In genomic region chr6:43695078-43695966, GRCh38 we compare ENCODE assay signal across 10 cellular contexts. TPM values are rescaled to one million over a fixed set of nuclear protein-coding genes. Genes with fewer than 3 reads are reported as not detected.
A peak's percentile ranks its signal among the peaks of the same experiment; 100 is the strongest.
DNase-seq lines count a peak whose midpoint lies in the region; ATAC-seq and TF ChIP-seq lines count a peak whose summit lies in the region.
"Had no signal": no experiment of that assay in that cellular context is flagged by ENCODE, and none has a peak within 500 bp of the region (broad histone marks: within the 10 kb centered on the region; RNA-seq: fewer than 3 reads in every experiment).

No MANE protein-coding gene starts in this region.

- H3K36me3 ChIP-seq in right atrium auricular region = no peaks in the 10 kb centered on the region
- no peaks in the 10 kb centered on the region for H3K36me3 ChIP-seq in WERI-Rb-1
- H3K36me3 ChIP-seq in lung (ENCODE audit: control insufficient read depth in 2 of 2, insufficient read depth in 2 of 2, low read length in 2 of 2) = no peaks in the 10 kb centered on the region
- H3K36me3 ChIP-seq in urinary bladder (ENCODE audit: insufficient read depth) = no peaks in the 10 kb centered on the region

- no peaks in the 10 kb centered on the region for H3K4me1 Mint-ChIP-seq in activated naive CD8-positive, alpha-beta T cell treated with anti-CD3 and anti-CD28 coated beads for 36 hours

- no peaks in the 10 kb centered on the region for H3K36me3 Mint-ChIP-seq in activated naive CD8-positive, alpha-beta T cell treated with anti-CD3 and anti-CD28 coated beads for 36 hours

- ATAC-seq in Right ventricle myocardium inferior (peak; percentile 71), lung (ENCODE audit: insufficient read depth, low FRiP score) (peak; percentile 71)
- ATAC-seq: activated CD8-positive, alpha-beta T cell treated with anti-CD3 and anti-CD28 coated beads for 36 hours had no signal

- H3K27ac Mint-ChIP-seq in activated naive CD8-positive, alpha-beta T cell treated with anti-CD3 and anti-CD28 coated beads for 36 hours = no peak overlapping the region
- H3K27ac Mint-ChIP-seq: activated CD8-positive, alpha-beta T cell treated with anti-CD3 and anti-CD28 coated beads for 36 hours had no signal

- intact Hi-C loops in Right ventricle myocardium inferior (cut with DNase I) = no loop called here

- WGBS in lung, 2 donors = 82 to 87% methylated on average over 12 of the region's 12 CpGs
- 75% methylated on average over 12 of the region's 12 CpGs for WGBS in urinary bladder

- POLR2A ChIA-PET in RWPE1 (lab: Yijun Ruan, JAX; ENCODE audit: low non-redundant PET) = no interaction called here

- H3K27me3 ChIP-seq in right atrium auricular region (no peaks in the 10 kb centered on the region), WERI-Rb-1 (ENCODE audit: insufficient read depth, low read depth, severe bottlenecking) (no peaks in the 10 kb centered on the region), lung (ENCODE audit: control insufficient read depth, insufficient read depth) (no peaks in the 10 kb centered on the region)

- H3K4me3 Mint-ChIP-seq in activated naive CD8-positive, alpha-beta T cell treated with anti-CD3 and anti-CD28 coated beads for 36 hours = no peak overlapping the region
- H3K4me3 Mint-ChIP-seq: activated CD8-positive, alpha-beta T cell treated with anti-CD3 and anti-CD28 coated beads for 36 hours had no signal

- peaks cover 11% of the 10 kb centered on the region for H3K27me3 Mint-ChIP-seq in activated naive CD8-positive, alpha-beta T cell treated with anti-CD3 and anti-CD28 coated beads for 36 hours

- TF ChIP-seq CTCF in right atrium auricular region (IDR thresholded peaks at IDR 0.05) (no peak), WERI-Rb-1 (IDR thresholded peaks at IDR 0.05; ENCODE audit: low read depth, low read length) (no peak), lung (IDR thresholded peaks at IDR 0.05; ENCODE audit: control extremely low read depth, extremely low read depth) (no peak), RWPE1 (conservative IDR thresholded peaks at IDR 0.05; ENCODE audit: low read depth) (no peak)

- DNase-seq in Right ventricle myocardium inferior (ENCODE audit: missing footprints) = no peak
- no peak for DNase-seq in right atrium auricular region (ENCODE audit: low spot score)
- peak; percentile 68 for DNase-seq in WERI-Rb-1
- DNase-seq in lung (ENCODE audit: low spot score) = peak; percentile 80
- no peak for DNase-seq in T1000 (lab: John Stamatoyannopoulos, UW)
- no peak for DNase-seq in RWPE1 (ENCODE audit: low spot score)
- no peak for DNase-seq in activated naive CD8-positive, alpha-beta T cell treated with anti-CD3 and anti-CD28 coated beads for 36 hours
- DNase-seq: activated CD8-positive, alpha-beta T cell treated with anti-CD3 and anti-CD28 coated beads for 36 hours; right cardiac atrium had no signal

- no peaks in the 10 kb centered on the region for H3K9me3 ChIP-seq in right atrium auricular region
- H3K9me3 ChIP-seq in WERI-Rb-1 (ENCODE audit: severe bottlenecking) = no peaks in the 10 kb centered on the region
- H3K9me3 ChIP-seq in lung (ENCODE audit: control insufficient read depth in 2 of 2, insufficient read depth in 1 of 2, low read length in 1 of 2) = no peaks in the 10 kb centered on the region

- H3K4me1 ChIP-seq in right atrium auricular region (peaks cover 0 to 21% of the 10 kb centered on the region in 2 donors), lung (ENCODE audit: control insufficient read depth in 2 of 2, insufficient read depth in 2 of 2, low read length in 2 of 2) (peaks cover 0 to 10% of the 10 kb centered on the region in 2 donors), urinary bladder (ENCODE audit: insufficient read depth) (peaks cover 3% of the 10 kb centered on the region)

- H3K4me3 ChIP-seq in right atrium auricular region (no peak overlapping the region), WERI-Rb-1 (ENCODE audit: low read depth, low read length) (no peak overlapping the region), lung (no peak overlapping the region), urinary bladder (ENCODE audit: low read depth, low read length) (no peak overlapping the region)

- CTCF ChIA-PET in RWPE1 (lab: Yijun Ruan, JAX) = interaction anchor here (1.0 kb wide), 1 partner anchor 28 kb away, joined by 4 read pairs; no protein-coding TSS in a partner anchor

- no peaks in the 10 kb centered on the region for H3K9me3 Mint-ChIP-seq in activated naive CD8-positive, alpha-beta T cell treated with anti-CD3 and anti-CD28 coated beads for 36 hours
- H3K9me3 Mint-ChIP-seq: activated CD8-positive, alpha-beta T cell treated with anti-CD3 and anti-CD28 coated beads for 36 hours had no signal

- H3K27ac ChIP-seq in right atrium auricular region (no peak overlapping the region), WERI-Rb-1 (peak overlapping the region; percentile 52), lung (ENCODE audit: low read depth in 1 of 2, low read length in 1 of 2) (peak overlapping the region in 1 of 2 donors; percentile 48), urinary bladder (ENCODE audit: low read depth) (peak overlapping the region; percentile 11), RWPE1 (no peak overlapping the region)

RNA-seq across cellular contexts. Expression of gene MRPS18A, which starts 7.7 kb away (rescaled TPM):
- 43.1 TPM for total RNA-seq in Right ventricle myocardium inferior
- 10 to 100 TPM; 40.4 to 42.7 TPM for total RNA-seq in right atrium auricular region
- total RNA-seq in lung = 10 to 100 TPM; 36.4 to 37.8 TPM
- 10 to 100 TPM; 39.2 to 48.4 TPM for polyA plus RNA-seq in lung
- total RNA-seq in urinary bladder = 33.3 TPM
- polyA plus RNA-seq in urinary bladder = 55.8 TPM
- total RNA-seq in activated naive CD8-positive, alpha-beta T cell treated with anti-CD3 and anti-CD28 coated beads for 36 hours = 10 to 100 TPM; 63.8 to 65.3 TPM

RNA-seq across cellular contexts. Expression of gene RSPH9, which starts 50.5 kb away (rescaled TPM):
- 0.11 TPM for total RNA-seq in Right ventricle myocardium inferior
- total RNA-seq in right atrium auricular region = under 1 TPM in 1 of 2 donors, not detected in 1; 0.12 TPM
- 1 to 10 TPM; 5.4 to 6.4 TPM for total RNA-seq in lung
- 1 to 10 TPM; 1.7 to 3.8 TPM for polyA plus RNA-seq in lung
- total RNA-seq in urinary bladder = 1.0 TPM
- 0.60 TPM for polyA plus RNA-seq in urinary bladder
- total RNA-seq in activated naive CD8-positive, alpha-beta T cell treated with anti-CD3 and anti-CD28 coated beads for 36 hours = not detected

RNA-seq across cellular contexts. Expression of gene MAD2L1BP, which starts 59.7 kb away (rescaled TPM):
- 26.7 TPM for total RNA-seq in Right ventricle myocardium inferior
- 10 to 100 TPM; 22.8 to 28.2 TPM for total RNA-seq in right atrium auricular region
- total RNA-seq in lung = 10 to 100 TPM; 18.0 to 19.5 TPM
- 10 to 100 TPM; 14.9 to 29.3 TPM for polyA plus RNA-seq in lung
- 16.8 TPM for total RNA-seq in urinary bladder
- 25.3 TPM for polyA plus RNA-seq in urinary bladder
- total RNA-seq in activated naive CD8-positive, alpha-beta T cell treated with anti-CD3 and anti-CD28 coated beads for 36 hours = 10 to 100 TPM; 29.9 to 30.1 TPM

Comparison
In these comparisons a context has a peak if more than half of its experiments do, and no peak if none do; other contexts are left out.
1. DNase-seq: peak in WERI-Rb-1 (single experiment) and lung (single experiment); none in Right ventricle myocardium inferior (single experiment), right atrium auricular region (single experiment), T1000 (single experiment), RWPE1 (single experiment) and activated naive CD8-positive, alpha-beta T cell treated with anti-CD3 and anti-CD28 coated beads for 36 hours (single experiment).
2. H3K27ac ChIP-seq: peak in WERI-Rb-1 (single experiment) and urinary bladder (single experiment); none in right atrium auricular region (0 of 2) and RWPE1 (single experiment).